ENCODE assay signal across 8 cellular contexts in genomic region chr15:74696398-74696729, GRCh38. TPM values are rescaled to one million over a fixed set of nuclear protein-coding genes. Genes with fewer than 3 reads are reported as not detected.
A peak's percentile ranks its signal among the peaks of the same experiment; 100 is the strongest.
DNase-seq lines count a peak whose midpoint lies in the region; ATAC-seq and TF ChIP-seq lines count a peak whose summit lies in the region.

No MANE protein-coding gene starts in this region.

- H3K27ac ChIP-seq in SJCRH30, result peak overlapping the region; percentile 67

- H3K36me3 ChIP-seq in SJCRH30, result 0 out of 2 replicates have a peak, but pooled peaks cover 2% of the 10 kb centered on the region

- H3K4me1 ChIP-seq in SJCRH30, result no peaks in the 10 kb centered on the region

- H3K9me3 ChIP-seq in SJCRH30 (replicated peaks), result no peaks in the 10 kb centered on the region

- no peak for TF ChIP-seq CTCF in fibroblast of the aortic adventitia (IDR thresholded peaks at IDR 0.05; ENCODE audit: insufficient read depth, low read length)

- peak overlapping the region; percentile 99 for H3K4me3 ChIP-seq in SJCRH30
- peak overlapping the region; percentile 97 for H3K4me3 ChIP-seq in fibroblast of the aortic adventitia (ENCODE audit: low read depth, low read length)
- peak overlapping the region; percentile 75 for H3K4me3 ChIP-seq in skeletal muscle cell (ENCODE audit: low read depth, low read length)

- DNase-seq in SJCRH30 (no peak), fibroblast of the aortic adventitia (ENCODE audit: low read depth) (no peak), skeletal muscle cell (ENCODE audit: low read depth) (no peak), NCI-H1436 (lab: John Stamatoyannopoulos, UW) (no peak), NCI-H446 treated with DMSO at 0.1 percent for 48 hours (lab: John Stamatoyannopoulos, UW) (no peak), middle frontal gyrus (ENCODE audit: extremely low spot score, low spot score) (no peak)
- no peak for DNase-seq in stimulated activated CD4-positive, alpha-beta T cell treated with anti-CD3 and anti-CD28 coated beads, Interleukin-15, amount 100 ng/mL, for 24 hours

- no peaks in the 10 kb centered on the region; the same call in 1 of the 2 replicates for H3K27me3 ChIP-seq in SJCRH30

- ATAC-seq in GM19023 (IDR thresholded peaks at IDR 0.05; ENCODE audit: unreplicated experiment), result peak; percentile 13

RNA-seq across cellular contexts. Expression of gene EDC3, which starts 0.5 kb away (rescaled TPM):
- 19.7 and 21.6 TPM in 2 replicates for total RNA-seq in SJCRH30 (2014; rRNA removed; shearing (Covaris generic))
- 11.3 and 16.6 TPM in 2 replicates for total RNA-seq in fibroblast of the aortic adventitia (ENCODE audit: low replicate concordance)

RNA-seq across cellular contexts. Expression of gene CYP1A1, which starts 29.0 kb away (rescaled TPM):
- not detected in 2 replicates for total RNA-seq in SJCRH30 (2014; rRNA removed; shearing (Covaris generic))
- 0.63 TPM in 1 of 2 replicates, not detected in the other for total RNA-seq in fibroblast of the aortic adventitia (ENCODE audit: low replicate concordance)

RNA-seq across cellular contexts. Expression of gene CYP1A2, which starts 52.3 kb away (rescaled TPM):
- not detected in 2 replicates for total RNA-seq in SJCRH30 (2014; rRNA removed; shearing (Covaris generic))
- total RNA-seq in fibroblast of the aortic adventitia (ENCODE audit: low replicate concordance), result not detected in 2 replicates
